In genomic region chr5:150783422-150783928, GRCh38 we compare ENCODE assay signal across 8 cellular contexts. TPM values are rescaled to one million over a fixed set of nuclear protein-coding genes. Genes with fewer than 3 reads are reported as not detected.
A peak's percentile ranks its signal among the peaks of the same experiment; 100 is the strongest.
DNase-seq lines count a peak whose midpoint lies in the region; ATAC-seq lines count a peak whose summit lies in the region.

No MANE protein-coding gene starts in this region.

- H3K4me3 ChIP-seq in skeletal muscle satellite cell (ENCODE audit: low read length) = peak overlapping the region; percentile 88

- DNase-seq in AG20443 (ENCODE audit: low spot score) (peak; percentile 85), RPMI7951 (ENCODE audit: low read depth) (peak; percentile 98), Right ventricle myocardium inferior (ENCODE audit: missing footprints) (peak; percentile 76)
- DNase-seq in activated naive CD4-positive, alpha-beta T cell (lab: John Stamatoyannopoulos, UW) = peak in 3 of 4 experiments; percentile 8 to 43 (median 28)

- ATAC-seq in GM19035 (IDR thresholded peaks at IDR 0.05; ENCODE audit: unreplicated experiment) (peak; percentile 47), HG03354 (IDR thresholded peaks at IDR 0.05; ENCODE audit: poor library complexity, severe bottlenecking, unreplicated experiment) (peak; percentile 54), Right ventricle myocardium inferior (peak; percentile 31), HG03039 (IDR thresholded peaks at IDR 0.05; ENCODE audit: unreplicated experiment) (no peak)

- intact Hi-C loops in Right ventricle myocardium inferior (cut with DNase I) = no loop called here

- peaks cover 15% of the 10 kb centered on the region for H3K36me3 ChIP-seq in skeletal muscle satellite cell (ENCODE audit: insufficient read depth, low read length)

- H3K9me3 ChIP-seq in skeletal muscle satellite cell (replicated peaks; ENCODE audit: low read length) = no peaks in the 10 kb centered on the region

- no peaks in the 10 kb centered on the region for H3K27me3 ChIP-seq in skeletal muscle satellite cell (ENCODE audit: control insufficient read depth, insufficient read depth, low read length)

- H3K4me1 ChIP-seq in skeletal muscle satellite cell (ENCODE audit: control insufficient read depth, insufficient read depth, low read length) = peaks cover 61% of the 10 kb centered on the region

- peak overlapping the region; percentile 94 for H3K4me2 ChIP-seq in skeletal muscle satellite cell (ENCODE audit: low read length)

- H3K9ac ChIP-seq in skeletal muscle satellite cell (ENCODE audit: low read depth, low read length) = peak overlapping the region; percentile 94

RNA-seq across cellular contexts. Expression of gene SMIM3, which starts 4.9 kb away (rescaled TPM):
- 150 and 175 TPM in 2 replicates for total RNA-seq in RPMI7951 (2014; rRNA removed; shearing (Covaris generic))
- 19.8 TPM for total RNA-seq in Right ventricle myocardium inferior
- 136 and 155 TPM in 2 replicates for total RNA-seq in skeletal muscle satellite cell (2012; rRNA removed)

RNA-seq across cellular contexts. Expression of gene DCTN4, which starts 24.7 kb away (rescaled TPM):
- 35.5 and 41.2 TPM in 2 replicates for total RNA-seq in RPMI7951 (2014; rRNA removed; shearing (Covaris generic))
- 46.4 TPM for total RNA-seq in Right ventricle myocardium inferior
- total RNA-seq in skeletal muscle satellite cell (2012; rRNA removed) = 59.6 and 62.6 TPM in 2 replicates

Comparison
In these comparisons a context has a peak if more than half of its experiments do, and no peak if none do; other contexts are left out.
1. DNase-seq: peak in every context shown above with its lines; median percentile 98 in RPMI7951; 85 in AG20443; 76 in Right ventricle myocardium inferior; 28 in activated naive CD4-positive, alpha-beta T cell.